In the genomic region with DNA sequence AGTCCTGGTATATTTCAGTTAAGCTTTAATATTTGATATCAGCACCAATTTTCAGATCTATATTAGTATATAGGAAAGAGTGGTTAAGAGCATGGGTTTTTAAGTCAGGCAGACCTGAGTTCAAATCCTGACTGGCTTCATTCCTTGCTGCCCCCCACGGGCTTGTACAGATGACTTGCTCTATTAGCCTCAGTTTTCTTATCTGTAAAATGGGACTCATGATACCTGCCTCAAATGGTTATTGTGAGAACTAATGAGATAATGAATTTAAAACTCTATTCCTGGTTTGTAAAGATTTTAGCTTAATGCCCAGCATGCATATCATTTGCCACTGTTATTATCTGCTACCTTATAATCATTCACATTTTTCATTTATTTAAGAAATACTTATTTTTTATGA, we compare ENCODE assay signal across 27 cellular contexts.
"Had no signal": no experiment of that assay in that cellular context is flagged by ENCODE, and none has a peak within 500 bp of the region (broad histone marks: within the 10 kb centered on the region; RNA-seq: fewer than 3 reads in every experiment).

No MANE protein-coding gene starts in this region.

- H3K4me1 ChIP-seq: stomach, suprapubic skin, testis, thyroid gland, tibial artery, tibial nerve, transverse colon, upper lobe of left lung, upper lobe of right lung, uterus, vagina had no signal

- ATAC-seq: stimulated activated effector memory CD8-positive, alpha-beta T cell treated with anti-CD3 and anti-CD28 coated beads, Interleukin-12 subunit alpha, Interleukin-12 subunit beta, amount 100 ng/mL, for 72 hours; stimulated activated memory B cell treated with anti-CD40 and anti-IgM and Interleukin-4, amounts not matched to agents 10 μg/mL and 1 μg/mL and 100 μg/mL, for 72 hours; stimulated activated naive B cell treated with anti-CD40 and anti-IgM and Interleukin-4, amounts not matched to agents 10 μg/mL and 1 μg/mL and 100 μg/mL, for 72 hours; stimulated activated naive CD8-positive, alpha-beta T cell treated with anti-CD3 and anti-CD28 coated beads, Interleukin-15, amount 100 ng/mL, for 72 hours; stimulated activated naive CD8-positive, alpha-beta T cell treated with anti-CD3 and anti-CD28 coated beads, Interleukin-15, Interleukin-2, amounts not matched to agents 100 U/mL and 50 U/mL, for 24 hours; upper lobe of right lung had no signal

- H3K27ac ChIP-seq: stomach, suprapubic skin, testis, thoracic aorta, thyroid gland, tibial artery, tibial nerve, transverse colon, upper lobe of left lung, upper lobe of right lung, uterus, vagina had no signal

- FAIRE-seq: urothelium cell line had no signal

- H3K9me3 ChIP-seq: stomach, suprapubic skin, testis, thoracic aorta, thyroid gland, tibial artery, tibial nerve, transverse colon, upper lobe of left lung, upper lobe of right lung, uterus, vagina had no signal

- H3K27me3 ChIP-seq: stomach, suprapubic skin, testis, thyroid gland, tibial artery, tibial nerve, transverse colon, upper lobe of left lung, upper lobe of right lung, uterus, vagina had no signal

- H3K4me3 ChIP-seq: stomach, suprapubic skin, testis, thoracic aorta, thyroid gland, tibial artery, tibial nerve, transverse colon, upper lobe of left lung, upper lobe of right lung, uterus, vagina had no signal

- H3K36me3 ChIP-seq: stomach, suprapubic skin, thoracic aorta, thyroid gland, tibial artery, tibial nerve, transverse colon, upper lobe of left lung, upper lobe of right lung, uterus, vagina had no signal

- DNase-seq: stimulated activated CD4-positive, alpha-beta T cell treated with anti-CD3 and anti-CD28 coated beads, Interleukin-2, amount 100 ng/mL, for 48 hours; stimulated activated CD4-positive, alpha-beta T cell treated with anti-CD3 and anti-CD28 coated beads, Interleukin-4, amount 100 ng/mL, for 1 hour; stimulated activated CD4-positive, alpha-beta T cell treated with anti-CD3 and anti-CD28 coated beads, Interleukin-4, amount 100 ng/mL, for 24 hours; stimulated activated CD4-positive, alpha-beta T cell treated with anti-CD3 and anti-CD28 coated beads, Interleukin-4, amount 100 ng/mL, for 4 hours; stimulated activated CD8-positive, alpha-beta memory T cell treated with anti-CD3 and anti-CD28 coated beads, Interleukin-4, amount 100 ng/mL, for 48 hours; stimulated activated naive B cell treated with anti-CD40 and anti-IgM and Interleukin-4, amounts not matched to agents 10 μg/mL and 1 μg/mL and 100 μg/mL, for 72 hours; stimulated activated naive CD4-positive, alpha-beta T cell; stimulated activated naive CD4-positive, alpha-beta T cell treated with Interleukin-2 at 50 U/mL for 16 hours; stimulated activated naive CD8-positive, alpha-beta T cell treated with anti-CD3 and anti-CD28 coated beads, Interleukin-15, amount 100 ng/mL, for 72 hours; stimulated activated naive CD8-positive, alpha-beta T cell treated with anti-CD3 and anti-CD28 coated beads, Interleukin-15, Interleukin-2, amounts not matched to agents 100 U/mL and 50 U/mL, for 24 hours; stomach; substantia nigra; testis; thyroid gland; tibial artery; transverse colon; trophoblast cell; upper lobe of left lung; upper lobe of right lung; uterus had no signal
